26 cellular contexts compared by ENCODE assay signal in the genomic region with DNA sequence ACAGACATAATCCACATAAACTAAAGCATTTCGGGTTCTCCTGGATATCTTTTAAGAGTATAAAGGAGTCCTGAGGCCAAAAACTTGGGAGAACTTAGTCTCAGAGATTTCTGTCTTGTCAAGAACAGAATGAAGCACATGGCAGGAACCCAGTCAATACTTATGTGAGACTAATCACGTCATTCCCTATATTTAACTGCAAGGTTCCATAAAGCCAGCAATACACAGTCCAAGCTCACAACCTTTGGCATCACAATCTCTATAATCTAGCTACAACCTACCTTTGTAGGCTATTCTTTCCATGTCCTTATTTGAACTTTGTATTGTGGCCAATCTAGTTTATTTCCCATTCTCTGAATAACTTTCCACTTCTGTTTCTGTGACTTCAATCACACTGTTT.
"Had no signal": no experiment of that assay in that cellular context is flagged by ENCODE, and none has a peak within 500 bp of the region (broad histone marks: within the 10 kb centered on the region; RNA-seq: fewer than 3 reads in every experiment).

No MANE protein-coding gene starts in this region.

- FAIRE-seq: endothelial cell of umbilical vein, TTC549 had no signal

- H3K4me1 ChIP-seq: neural progenitor cell, parathyroid adenoma had no signal

- H3K9ac ChIP-seq: neural progenitor cell, parathyroid adenoma had no signal

- H3K36me3 ChIP-seq: neural progenitor cell had no signal

- H3K27ac ChIP-seq: heart right ventricle, lower lobe of right lung, neural progenitor cell, parathyroid adenoma, vagina, WERI-Rb-1 had no signal

- H3K27me3 ChIP-seq: heart right ventricle, neural progenitor cell, upper lobe of left lung, vagina had no signal

- H3K4me3 ChIP-seq: heart right ventricle, lower lobe of right lung, neural progenitor cell, upper lobe of left lung, vagina had no signal

- ATAC-seq: activated CD4-positive, CD25-positive, alpha-beta regulatory T cell treated with anti-CD3 and anti-CD28 coated beads, Interleukin-2, amount 50 U/mL, for 24 hours; natural killer cell; stimulated activated effector memory CD8-positive, alpha-beta T cell treated with anti-CD3 and anti-CD28 coated beads, Interleukin-12 subunit alpha, Interleukin-12 subunit beta, amount 100 ng/mL, for 72 hours; stimulated activated naive CD8-positive, alpha-beta T cell treated with anti-CD3 and anti-CD28 coated beads, Interleukin-15, amount 100 ng/mL, for 72 hours had no signal

- H3K9me3 ChIP-seq: heart right ventricle, lower lobe of right lung, upper lobe of left lung, vagina had no signal

- DNase-seq: activated CD4-positive, alpha-beta T cell treated with anti-CD3 and anti-CD28 coated beads for 48 hours; activated CD4-positive, alpha-beta T cell treated with anti-CD3 and anti-CD28 coated beads, Interleukin-2, amount 50 U/mL, for 48 hours; activated CD8-positive, alpha-beta memory T cell treated with anti-CD3 and anti-CD28 coated beads for 24 hours; activated effector memory CD4-positive, alpha-beta T cell treated with Interleukin-2 at 50 U/mL for 16 hours; activated naive CD4-positive, alpha-beta T cell treated with Interleukin-2 at 50 U/mL for 16 hours; anterior cingulate cortex; caudate nucleus; heart right ventricle; lower lobe of right lung; mesenchymal stem cell; natural killer cell; occipital lobe; right cardiac atrium; stimulated activated CD4-positive, alpha-beta T cell treated with anti-CD3 and anti-CD28 coated beads, Interleukin-4, amount 100 ng/mL, for 1 hour; stimulated activated naive CD8-positive, alpha-beta T cell treated with anti-CD3 and anti-CD28 coated beads, Interleukin-15, amount 100 ng/mL, for 72 hours; substantia nigra; T-helper 9 cell; upper lobe of left lung; WERI-Rb-1 had no signal
